10 cellular contexts compared by ENCODE assay signal in genomic region chr5:61304611-61305369, GRCh38. TPM values are rescaled to one million over a fixed set of nuclear protein-coding genes. Genes with fewer than 3 reads are reported as not detected.
A peak's percentile ranks its signal among the peaks of the same experiment; 100 is the strongest.
DNase-seq lines count a peak whose midpoint lies in the region; ATAC-seq and TF ChIP-seq lines count a peak whose summit lies in the region.
"Had no signal": no experiment of that assay in that cellular context is flagged by ENCODE, and none has a peak within 500 bp of the region (broad histone marks: within the 10 kb centered on the region; RNA-seq: fewer than 3 reads in every experiment).

No MANE protein-coding gene starts in this region.

- peaks cover 48% of the 10 kb centered on the region for H3K4me1 Mint-ChIP-seq in Caco-2 (ENCODE audit: low read depth, unreplicated experiment)

- BruUV-seq in Caco-2 (replicated peaks; lab: Mats Ljungman, UMichigan) (no TSS peak), A673 (replicated peaks; lab: Mats Ljungman, UMichigan) (no TSS peak)

- ATAC-seq in gastroesophageal sphincter, result no peak
- ATAC-seq in GM18868 (IDR thresholded peaks at IDR 0.05; ENCODE audit: unreplicated experiment), result no peak

- CTCF ChIA-PET in Caco-2 (lab: Charles Lee), result no interaction called here
- CTCF ChIA-PET in A673 (lab: Charles Lee), result interaction anchor here (0.7 kb wide), 1 partner anchor 14 kb away, joined by 3 read pairs; no protein-coding TSS in a partner anchor

- peak overlapping the region; percentile 83 for H3K27ac Mint-ChIP-seq in Caco-2 (ENCODE audit: unreplicated experiment)

- no peaks in the 10 kb centered on the region for H3K36me3 Mint-ChIP-seq in Caco-2 (ENCODE audit: insufficient read depth, unreplicated experiment)

- H3K27me3 Mint-ChIP-seq in Caco-2 (ENCODE audit: insufficient read depth, unreplicated experiment), result no peaks in the 10 kb centered on the region

- TF ChIP-seq EP300 in gastroesophageal sphincter (IDR thresholded peaks at IDR 0.05), result no peak

- no peaks in the 10 kb centered on the region for H3K9me3 ChIP-seq in Caco-2
- H3K9me3 ChIP-seq in gastroesophageal sphincter, result no peaks in the 10 kb centered on the region
- no peaks in the 10 kb centered on the region for H3K9me3 ChIP-seq in A673 (ENCODE audit: low read depth, low read length, poor library complexity, severe bottlenecking)

- H3K27me3 ChIP-seq in Caco-2 (replicated peaks; ENCODE audit: control insufficient read depth, insufficient read depth, low read length), result no peaks in the 10 kb centered on the region
- H3K27me3 ChIP-seq in gastroesophageal sphincter, result no peaks in the 10 kb centered on the region
- no peaks in the 10 kb centered on the region for H3K27me3 ChIP-seq in A673 (replicated peaks; ENCODE audit: insufficient read depth, low read depth, low read length, poor library complexity)

- intact Hi-C loops in Caco-2 (cut with micrococcal nuclease; ENCODE audit: unreplicated experiment), result loop anchor here (10.0 kb wide), 2 partner anchors 140 to 630 kb away; partner anchors contain the start of gene SMIM15
- intact Hi-C loops in A673 (cut with micrococcal nuclease; ENCODE audit: unreplicated experiment), result no loop called here

- TF ChIP-seq CTCF in Caco-2 (IDR thresholded peaks at IDR 0.05; ENCODE audit: insufficient read depth in 1 of 2, low read depth in 1 of 2, low read length in 1 of 2, severe bottlenecking in 1 of 2, unreplicated experiment in 1 of 2) (no peak), gastroesophageal sphincter (IDR thresholded peaks at IDR 0.05) (no peak), A673 (conservative IDR thresholded peaks at IDR 0.05; ENCODE audit: low read depth, low read length) (no peak)

- no peaks in the 10 kb centered on the region for H3K9me3 Mint-ChIP-seq in Caco-2 (ENCODE audit: unreplicated experiment)

- no peak overlapping the region for H3K27ac ChIP-seq in gastroesophageal sphincter
- no peak overlapping the region for H3K27ac ChIP-seq in A673 (ENCODE audit: low read depth, low read length, poor library complexity, severe bottlenecking)

- no peak for TF ChIP-seq POLR2A in gastroesophageal sphincter (IDR thresholded peaks at IDR 0.05)

- H3K4me3 Mint-ChIP-seq in Caco-2 (ENCODE audit: unreplicated experiment), result peak overlapping the region; percentile 57

- H3K36me3 ChIP-seq in Caco-2 (ENCODE audit: control insufficient read depth, insufficient read depth, low read length) (no peaks in the 10 kb centered on the region), gastroesophageal sphincter (no peaks in the 10 kb centered on the region), A673 (ENCODE audit: insufficient read depth, low read length, poor library complexity, severe bottlenecking) (no peaks in the 10 kb centered on the region)

- H3K4me3 ChIP-seq in Caco-2 (ENCODE audit: low read depth, low read length) (no peak overlapping the region), gastroesophageal sphincter (no peak overlapping the region), A673 (ENCODE audit: low read depth, low read length, poor library complexity, severe bottlenecking) (no peak overlapping the region)

- WGBS in gastroesophageal sphincter (ENCODE audit: low coverage in 1 of 2), 2 donors, result 29 to 43% methylated on average over 4 to 7 of the region's 15 CpGs

- POLR2A ChIA-PET in Caco-2 (lab: Charles Lee) (interaction anchor here (4.0 kb wide), 1 partner anchor 27 kb away, joined by 43 read pairs; the partner anchor contains the start of gene ZSWIM6), A673 (lab: Charles Lee; ENCODE audit: low non-redundant PET) (no interaction called here)

- peak; percentile 75 to 84 for DNase-seq in Caco-2
- DNase-seq in NCI-H146 (lab: John Stamatoyannopoulos, UW), result peak; percentile 85
- DNase-seq in central memory CD4-positive, alpha-beta T cell, result peak; percentile 48
- peak; percentile 38 to 96 for DNase-seq in lung microvascular endothelial cell (ENCODE audit: low read depth in 2 of 2)
- no peak for DNase-seq in activated CD4-positive, CD25-positive, alpha-beta regulatory T cell (lab: John Stamatoyannopoulos, UW)
- DNase-seq in A673 (ENCODE audit: low spot score), result no peak
- DNase-seq: Karpas-422; stimulated activated CD4-positive, alpha-beta T cell treated with anti-CD3 and anti-CD28 coated beads, Interleukin-2, amount 100 ng/mL, for 48 hours had no signal

- H3K4me1 ChIP-seq in Caco-2, result peaks cover 72% of the 10 kb centered on the region
- H3K4me1 ChIP-seq in gastroesophageal sphincter, result peaks cover 2 to 28% (median 5%) of the 10 kb centered on the region in 3 donors
- H3K4me1 ChIP-seq in A673 (ENCODE audit: insufficient read depth, low read length, poor library complexity, severe bottlenecking), result no peaks in the 10 kb centered on the region

RNA-seq across cellular contexts. Expression of gene ZSWIM6, which starts 27.3 kb away (rescaled TPM):
- total RNA-seq in Caco-2 (2022) (10.0 and 10.7 TPM in 2 replicates), lung microvascular endothelial cell (9.4 and 13.9 TPM in 2 replicates), gastroesophageal sphincter (10 to 100 TPM in 3 of 4 donors, 1 to 10 TPM in 1; 8.9 to 20.9 (median 12.3) TPM), A673 (2021) (43.9 and 47.3 TPM in 2 replicates)

Comparison
In these comparisons a context has a peak if more than half of its experiments do, and no peak if none do; other contexts are left out.
1. DNase-seq: peak in Caco-2 (2 of 2), NCI-H146 (single experiment), central memory CD4-positive, alpha-beta T cell (single experiment) and lung microvascular endothelial cell (2 of 2); none in activated CD4-positive, CD25-positive, alpha-beta regulatory T cell (0 of 4) and A673 (single experiment).